8 cellular contexts compared by ENCODE assay signal in the genomic region with DNA sequence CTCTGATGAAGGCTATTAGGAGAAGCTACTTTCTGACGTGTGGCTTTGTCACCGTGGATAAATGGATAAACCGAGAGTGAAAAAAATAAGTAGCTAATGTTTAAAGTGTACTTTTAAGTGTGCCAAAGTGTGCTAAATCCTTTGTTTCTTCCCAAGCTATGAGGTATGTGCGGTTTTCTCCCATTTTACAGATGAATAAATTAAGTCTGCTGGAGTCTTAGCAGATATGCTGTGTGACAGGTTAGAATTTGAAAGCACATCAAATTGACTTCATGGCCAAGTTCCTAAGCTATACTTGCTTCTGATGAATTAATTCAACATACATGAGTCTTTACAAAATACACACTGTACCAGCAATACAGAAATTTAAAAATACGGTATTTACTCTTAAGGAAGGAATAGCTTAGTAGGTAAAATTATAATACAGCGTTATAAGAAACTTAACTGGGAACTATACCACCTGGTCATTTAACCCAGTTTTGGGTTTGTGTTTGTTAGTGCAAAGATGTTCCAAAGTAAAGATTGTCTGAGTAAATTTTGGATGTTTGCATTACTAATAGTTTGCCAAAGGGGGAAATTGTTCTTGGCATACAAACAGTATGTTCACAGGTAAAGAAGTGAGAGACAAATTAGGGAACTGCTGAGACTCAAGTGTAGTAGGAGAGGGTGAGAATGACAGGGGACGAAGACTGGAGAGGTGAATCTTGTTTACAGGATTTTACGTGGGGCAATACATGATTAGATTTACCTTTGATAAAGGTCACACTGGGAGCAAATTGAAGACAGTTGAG. TPM values are rescaled to one million over a fixed set of nuclear protein-coding genes. Genes with fewer than 3 reads are reported as not detected.
A peak's percentile ranks its signal among the peaks of the same experiment; 100 is the strongest.
DNase-seq lines count a peak whose midpoint lies in the region; ATAC-seq, FAIRE-seq and TF ChIP-seq lines count a peak whose summit lies in the region.

No MANE protein-coding gene starts in this region.

- H4K20me1 ChIP-seq in smooth muscle cell (ENCODE audit: low read depth): peaks cover 10% of the 10 kb centered on the region

- DNase-seq in NCI-H2081 (lab: John Stamatoyannopoulos, UW) (peak; percentile 2 to 14), NCI-H2081 treated with DMSO at 0.1 percent for 48 hours (lab: John Stamatoyannopoulos, UW) (no peak), WERI-Rb-1 (no peak), smooth muscle cell (lab: John Stamatoyannopoulos, UW; ENCODE audit: unreplicated experiment) (no peak), D721Med (ENCODE audit: insufficient read length, low spot score) (no peak), epidermal melanocyte (ENCODE audit: insufficient read length, low spot score) (no peak), GM13977 (ENCODE audit: low spot score) (no peak)

- peak overlapping the region; percentile 91 for H3K4me2 ChIP-seq in smooth muscle cell

- peak overlapping the region; percentile 70 for H3K9ac ChIP-seq in smooth muscle cell (ENCODE audit: low read depth)

- H3K9me3 ChIP-seq in WERI-Rb-1 (ENCODE audit: severe bottlenecking) (no peaks in the 10 kb centered on the region), gastroesophageal sphincter (no peaks in the 10 kb centered on the region), smooth muscle cell (replicated peaks; ENCODE audit: low read depth) (no peaks in the 10 kb centered on the region)

- H3F3A ChIP-seq in smooth muscle cell (ENCODE audit: low read depth): peaks cover 20% of the 10 kb centered on the region

- H3K36me3 ChIP-seq in WERI-Rb-1: peaks cover 12% of the 10 kb centered on the region
- H3K36me3 ChIP-seq in gastroesophageal sphincter: no peaks in the 10 kb centered on the region
- no peaks in the 10 kb centered on the region for H3K36me3 ChIP-seq in smooth muscle cell (ENCODE audit: low read depth)

- H2AFZ ChIP-seq in smooth muscle cell (ENCODE audit: low read depth): no peak overlapping the region

- FAIRE-seq in D721Med (lab: Jason Lieb, UNC): no peak

- H3K4me1 ChIP-seq in gastroesophageal sphincter (peaks cover 0 to 66% (median 0%) of the 10 kb centered on the region in 3 donors), smooth muscle cell (ENCODE audit: low read depth) (peaks cover 35% of the 10 kb centered on the region)

- no peak for TF ChIP-seq CTCF in WERI-Rb-1 (IDR thresholded peaks at IDR 0.05; ENCODE audit: low read depth, low read length)
- TF ChIP-seq CTCF in gastroesophageal sphincter (IDR thresholded peaks at IDR 0.05): no peak
- TF ChIP-seq CTCF in smooth muscle cell (IDR thresholded peaks at IDR 0.05; ENCODE audit: borderline replicate concordance, insufficient read depth, poor library complexity, severe bottlenecking): no peak
- no peak for TF ChIP-seq CTCF in D721Med (IDR thresholded peaks at IDR 0.05; ENCODE audit: insufficient read depth, missing control alignments)
- no peak for TF ChIP-seq CTCF in GM13977 (IDR thresholded peaks at IDR 0.05; ENCODE audit: extremely low read depth, insufficient read depth, missing control alignments)

- TF ChIP-seq POLR2A in gastroesophageal sphincter (IDR thresholded peaks at IDR 0.05): no peak

- WGBS in gastroesophageal sphincter (ENCODE audit: low coverage in 1 of 2), 2 donors: 78 to 82% methylated on average over 7 to 8 of the region's 8 CpGs
- 85% methylated on average over 8 of the region's 8 CpGs for WGBS in smooth muscle cell (ENCODE audit: low lambda C conversion rate)

- H3K27me3 ChIP-seq in WERI-Rb-1 (ENCODE audit: insufficient read depth, low read depth, severe bottlenecking) (no peaks in the 10 kb centered on the region), gastroesophageal sphincter (no peaks in the 10 kb centered on the region), smooth muscle cell (ENCODE audit: low read depth) (no peaks in the 10 kb centered on the region)

- no peak for TF ChIP-seq EP300 in gastroesophageal sphincter (IDR thresholded peaks at IDR 0.05)

- H3K27ac ChIP-seq in WERI-Rb-1 (no peak overlapping the region), gastroesophageal sphincter (peak overlapping the region in 1 of 4 donors; percentile 13), smooth muscle cell (ENCODE audit: low read depth) (no peak overlapping the region)

- in situ Hi-C loops in GM13977 (cut with MboI; ENCODE audit: low pct_unique_long_range_greater_than_20kb, low sequenced_read_pairs, unreplicated experiment): no loop called here

- peak overlapping the region; percentile 99 for H3K4me3 ChIP-seq in WERI-Rb-1 (ENCODE audit: low read depth, low read length)
- peak overlapping the region; percentile 56 to 72 for H3K4me3 ChIP-seq in gastroesophageal sphincter
- H3K4me3 ChIP-seq in smooth muscle cell: peak overlapping the region; percentile 66

- ATAC-seq in gastroesophageal sphincter: no peak

- H3K79me2 ChIP-seq in smooth muscle cell (ENCODE audit: low read depth): peaks cover 47% of the 10 kb centered on the region

RNA-seq across cellular contexts. Expression of a gene that starts 1.4 kb away (rescaled TPM):
- total RNA-seq in gastroesophageal sphincter (10 to 100 TPM; 21.4 to 50.9 (median 34.3) TPM), smooth muscle cell (40.1 and 41.4 TPM in 2 replicates)
- 16.8 and 19.5 TPM in 2 replicates for polyA plus RNA-seq in smooth muscle cell

Comparison
In these comparisons a context has a peak if more than half of its experiments do, and no peak if none do; other contexts are left out.
1. DNase-seq: peak in NCI-H2081 (2 of 2); none in NCI-H2081 treated with DMSO at 0.1 percent for 48 hours (single experiment), WERI-Rb-1 (single experiment), smooth muscle cell (single experiment), D721Med (single experiment), epidermal melanocyte (single experiment) and GM13977 (single experiment).
2. Peak in every context shown above with its lines, with median percentiles within 50 percentile points of each other: H3K4me3 ChIP-seq.